11 cellular contexts compared by ENCODE assay signal in genomic region chr4:55736605-55737183, GRCh38.
DNase-seq lines count a peak whose midpoint lies in the region; ATAC-seq and TF ChIP-seq lines count a peak whose summit lies in the region.
"Had no signal": no experiment of that assay in that cellular context is flagged by ENCODE, and none has a peak within 500 bp of the region (broad histone marks: within the 10 kb centered on the region; RNA-seq: fewer than 3 reads in every experiment).

No MANE protein-coding gene starts in this region.

- CTCF ChIA-PET in activated CD8-positive, alpha-beta T cell treated with anti-CD3 and anti-CD28 coated beads for 36 hours (lab: Charles Lee): interaction anchor here (0.6 to 1.1 kb wide), 3 partner anchors 15 to 341 kb away, joined by 3 to 4 read pairs (median 3); partner anchors contain the start of gene TMEM165
- CTCF ChIA-PET in activated CD8-positive, alpha-beta T cell treated with anti-CD3 and anti-CD28 coated beads, Interleukin-2, amount 10 ng/mL, durations not matched to agents 7 days and 5 days (lab: Charles Lee): no interaction called here

- no peaks in the 10 kb centered on the region for H3K9me3 Mint-ChIP-seq in activated CD8-positive, alpha-beta T cell treated with anti-CD3 and anti-CD28 coated beads for 36 hours
- H3K9me3 Mint-ChIP-seq in activated CD8-positive, alpha-beta T cell treated with anti-CD3 and anti-CD28 coated beads, Interleukin-2, amount 10 ng/mL, durations not matched to agents 7 days and 5 days (ENCODE audit: insufficient read depth): no peaks in the 10 kb centered on the region
- no peaks in the 10 kb centered on the region for H3K9me3 Mint-ChIP-seq in type B pancreatic cell

- TF ChIP-seq CTCF in activated CD8-positive, alpha-beta T cell treated with anti-CD3 and anti-CD28 coated beads for 36 hours (IDR thresholded peaks at IDR 0.05): peak; percentile 58
- TF ChIP-seq CTCF in OCI-LY1 (IDR thresholded peaks at IDR 0.05; ENCODE audit: low read length): peak; percentile 43; the same call in 1 of the 2 replicates
- peak in 2 of 3 experiments; percentile 21 to 29 for TF ChIP-seq CTCF in esophagus muscularis mucosa (IDR thresholded peaks at IDR 0.05)
- peak; percentile 73 for TF ChIP-seq CTCF in type B pancreatic cell (conservative IDR thresholded peaks at IDR 0.05)

- TF ChIP-seq EP300 in esophagus muscularis mucosa (IDR thresholded peaks at IDR 0.05): no peak

- POLR2A ChIA-PET in activated CD8-positive, alpha-beta T cell treated with anti-CD3 and anti-CD28 coated beads for 36 hours (lab: Charles Lee): no interaction called here
- POLR2A ChIA-PET in activated CD8-positive, alpha-beta T cell treated with anti-CD3 and anti-CD28 coated beads, Interleukin-2, amount 10 ng/mL, durations not matched to agents 7 days and 5 days (lab: Charles Lee): no interaction called here

- no peaks in the 10 kb centered on the region for H3K9me2 ChIP-seq in OCI-LY1 (ENCODE audit: low read depth, low read length)

- no peak for DNase-seq in activated CD8-positive, alpha-beta T cell treated with anti-CD3 and anti-CD28 coated beads for 36 hours
- DNase-seq in activated CD8-positive, alpha-beta T cell treated with anti-CD3 and anti-CD28 coated beads, Interleukin-2, amount 10 ng/mL, durations not matched to agents 7 days and 5 days: no peak
- DNase-seq in esophagus muscularis mucosa (ENCODE audit: extremely low spot score): no peak
- DNase-seq in type B pancreatic cell (ENCODE audit: extremely low spot score, unreplicated experiment): no peak
- DNase-seq in iPS-NIHi7 (ENCODE audit: extremely low spot score): no peak
- DNase-seq: caudate nucleus had no signal

- no peaks in the 10 kb centered on the region for H3K36me3 Mint-ChIP-seq in activated CD8-positive, alpha-beta T cell treated with anti-CD3 and anti-CD28 coated beads for 36 hours (ENCODE audit: low read depth)
- no peaks in the 10 kb centered on the region for H3K36me3 Mint-ChIP-seq in activated CD8-positive, alpha-beta T cell treated with anti-CD3 and anti-CD28 coated beads, Interleukin-2, amount 10 ng/mL, durations not matched to agents 7 days and 5 days (ENCODE audit: low read depth)
- H3K36me3 Mint-ChIP-seq in type B pancreatic cell: no peaks in the 10 kb centered on the region

- H3K4me2 ChIP-seq in OCI-LY1 (ENCODE audit: low read length): no peak overlapping the region

- no peak overlapping the region for H3K27ac ChIP-seq in OCI-LY1 (ENCODE audit: low read depth, low read length, poor library complexity, severe bottlenecking)
- no peak overlapping the region for H3K27ac ChIP-seq in esophagus muscularis mucosa (replicated peaks in 1 of 4)
- H3K27ac ChIP-seq: neutrophil, SK-N-MC had no signal

- H3K9me3 ChIP-seq in OCI-LY1 (ENCODE audit: low read length) (no peaks in the 10 kb centered on the region), esophagus muscularis mucosa (no peaks in the 10 kb centered on the region)
- H3K9me3 ChIP-seq: neutrophil had no signal

- H3K79me2 ChIP-seq in OCI-LY1 (ENCODE audit: insufficient read depth, low read length): no peaks in the 10 kb centered on the region

- H3K4me3 ChIP-seq in OCI-LY1 (ENCODE audit: low read depth, low read length, poor library complexity, severe bottlenecking) (no peak overlapping the region), esophagus muscularis mucosa (no peak overlapping the region)
- H3K4me3 ChIP-seq: SK-N-MC had no signal

- no peak for ATAC-seq in activated CD8-positive, alpha-beta T cell treated with anti-CD3 and anti-CD28 coated beads for 36 hours
- no peak for ATAC-seq in activated CD8-positive, alpha-beta T cell treated with anti-CD3 and anti-CD28 coated beads, Interleukin-2, amount 10 ng/mL, durations not matched to agents 7 days and 5 days
- ATAC-seq in HG03135 (IDR thresholded peaks at IDR 0.05; ENCODE audit: unreplicated experiment) (no peak), GM18520 (IDR thresholded peaks at IDR 0.05; ENCODE audit: unreplicated experiment) (no peak)

- H3K36me3 ChIP-seq in OCI-LY1 (ENCODE audit: insufficient read depth, low read length) (no peaks in the 10 kb centered on the region), esophagus muscularis mucosa (no peaks in the 10 kb centered on the region)
- H3K36me3 ChIP-seq: neutrophil had no signal

- TF ChIP-seq POLR2A in esophagus muscularis mucosa (IDR thresholded peaks at IDR 0.05; ENCODE audit: low read depth): no peak

- peaks cover 36% of the 10 kb centered on the region for H3K27me3 Mint-ChIP-seq in activated CD8-positive, alpha-beta T cell treated with anti-CD3 and anti-CD28 coated beads for 36 hours
- H3K27me3 Mint-ChIP-seq in activated CD8-positive, alpha-beta T cell treated with anti-CD3 and anti-CD28 coated beads, Interleukin-2, amount 10 ng/mL, durations not matched to agents 7 days and 5 days (ENCODE audit: low read depth): peaks cover 38% of the 10 kb centered on the region
- peaks cover 14% of the 10 kb centered on the region for H3K27me3 Mint-ChIP-seq in type B pancreatic cell

- H3K4me1 Mint-ChIP-seq in activated CD8-positive, alpha-beta T cell treated with anti-CD3 and anti-CD28 coated beads for 36 hours (ENCODE audit: low read depth): no peaks in the 10 kb centered on the region
- no peaks in the 10 kb centered on the region for H3K4me1 Mint-ChIP-seq in activated CD8-positive, alpha-beta T cell treated with anti-CD3 and anti-CD28 coated beads, Interleukin-2, amount 10 ng/mL, durations not matched to agents 7 days and 5 days (ENCODE audit: low read depth)
- H3K4me1 Mint-ChIP-seq in type B pancreatic cell (ENCODE audit: unreplicated experiment): no peaks in the 10 kb centered on the region

- intact Hi-C loops in activated CD8-positive, alpha-beta T cell treated with anti-CD3 and anti-CD28 coated beads for 36 hours (cut with micrococcal nuclease): no loop called here
- intact Hi-C loops in esophagus muscularis mucosa (cut with DNase I): no loop called here

- no peak overlapping the region for H3K4me3 Mint-ChIP-seq in activated CD8-positive, alpha-beta T cell treated with anti-CD3 and anti-CD28 coated beads for 36 hours
- H3K4me3 Mint-ChIP-seq in activated CD8-positive, alpha-beta T cell treated with anti-CD3 and anti-CD28 coated beads, Interleukin-2, amount 10 ng/mL, durations not matched to agents 7 days and 5 days: no peak overlapping the region
- H3K4me3 Mint-ChIP-seq in type B pancreatic cell: no peak overlapping the region

- H3K27ac Mint-ChIP-seq in activated CD8-positive, alpha-beta T cell treated with anti-CD3 and anti-CD28 coated beads for 36 hours: no peak overlapping the region
- no peak overlapping the region for H3K27ac Mint-ChIP-seq in activated CD8-positive, alpha-beta T cell treated with anti-CD3 and anti-CD28 coated beads, Interleukin-2, amount 10 ng/mL, durations not matched to agents 7 days and 5 days
- H3K27ac Mint-ChIP-seq in type B pancreatic cell: no peak overlapping the region

- H3K4me1 ChIP-seq in OCI-LY1 (ENCODE audit: insufficient read depth, low read length, severe bottlenecking) (no peaks in the 10 kb centered on the region), esophagus muscularis mucosa (no peaks in the 10 kb centered on the region)

- 26% methylated on average over 3 of the region's 3 CpGs for WGBS in esophagus muscularis mucosa

- H3K9ac ChIP-seq in OCI-LY1 (ENCODE audit: low read length): no peak overlapping the region

- H3F3A ChIP-seq in OCI-LY1 (ENCODE audit: insufficient read depth, low read length): no peaks in the 10 kb centered on the region

- no peaks in the 10 kb centered on the region for H4K20me1 ChIP-seq in OCI-LY1 (ENCODE audit: insufficient read depth, low read length)

- H3K27me3 ChIP-seq in OCI-LY1 (ENCODE audit: insufficient read depth, low read length): no peaks in the 10 kb centered on the region
- H3K27me3 ChIP-seq in esophagus muscularis mucosa: no peaks in the 10 kb centered on the region

- H2AFZ ChIP-seq in OCI-LY1 (ENCODE audit: low read length): no peak overlapping the region
